9 cellular contexts compared by ENCODE assay signal in genomic region chr17:2138768-2139167, GRCh38.
DNase-seq lines count a peak whose midpoint lies in the region; ATAC-seq and TF ChIP-seq lines count a peak whose summit lies in the region.
"Had no signal": no experiment of that assay in that cellular context is flagged by ENCODE, and none has a peak within 500 bp of the region (broad histone marks: within the 10 kb centered on the region; RNA-seq: fewer than 3 reads in every experiment).

No MANE protein-coding gene starts in this region.

- H3K4me3 ChIP-seq in esophagus (ENCODE audit: low read depth in 1 of 2, low read length in 2 of 2), result no peak overlapping the region
- H3K4me3 ChIP-seq in stomach, result no peak overlapping the region

- TF ChIP-seq EP300 in stomach (IDR thresholded peaks at IDR 0.05), result no peak

- POLR2A ChIA-PET in activated CD4-positive, alpha-beta memory T cell treated with anti-CD3 and anti-CD28 coated beads, Interleukin-2, amount 10 ng/mL, durations not matched to agents 7 days and 5 days (lab: Charles Lee), result interaction anchor here (0.8 to 1.6 kb wide), 3 partner anchors 10 to 85 kb away, joined by 3 to 7 read pairs (median 3); no protein-coding TSS in a partner anchor
- POLR2A ChIA-PET in activated CD4-positive, alpha-beta memory T cell treated with anti-CD3 and anti-CD28 coated beads for 36 hours (lab: Charles Lee), result no interaction called here

- H3K4me1 ChIP-seq in esophagus (ENCODE audit: control insufficient read depth in 2 of 2, insufficient read depth in 2 of 2, low read length in 1 of 2) (peaks cover 0 to 6% of the 10 kb centered on the region in 2 donors), stomach (peaks cover 8 to 28% (median 16%) of the 10 kb centered on the region in 4 donors)

- H3K4me3 Mint-ChIP-seq in activated CD4-positive, alpha-beta memory T cell treated with anti-CD3 and anti-CD28 coated beads, Interleukin-2, amount 10 ng/mL, durations not matched to agents 7 days and 5 days, result no peak overlapping the region
- H3K4me3 Mint-ChIP-seq in activated CD4-positive, alpha-beta memory T cell treated with anti-CD3 and anti-CD28 coated beads for 36 hours, result no peak overlapping the region
- H3K4me3 Mint-ChIP-seq: T-helper 1 cell treated with Interleukin-12 subunit alpha and Interleukin-12 subunit beta and Interleukin-4 antibody, amounts not matched to agents 30 μg/mL and 1 μg/mL, for 36 hours had no signal

- H3K36me3 Mint-ChIP-seq in activated CD4-positive, alpha-beta memory T cell treated with anti-CD3 and anti-CD28 coated beads, Interleukin-2, amount 10 ng/mL, durations not matched to agents 7 days and 5 days (ENCODE audit: low read depth), result peaks cover 13% of the 10 kb centered on the region
- peaks cover 4% of the 10 kb centered on the region for H3K36me3 Mint-ChIP-seq in activated CD4-positive, alpha-beta memory T cell treated with anti-CD3 and anti-CD28 coated beads for 36 hours

- H3K27ac ChIP-seq in esophagus (ENCODE audit: low read depth in 2 of 2, low read length in 1 of 2) (peak overlapping the region; percentile 56 to 57), stomach (peak overlapping the region in 3 of 5 donors; percentile 30 to 65 (median 37))

- CTCF ChIA-PET in activated CD4-positive, alpha-beta memory T cell treated with anti-CD3 and anti-CD28 coated beads, Interleukin-2, amount 10 ng/mL, durations not matched to agents 7 days and 5 days (lab: Charles Lee), result interaction anchor here (1.2 to 3.2 kb wide), 3 partner anchors 18 to 106 kb away, joined by 3 to 9 read pairs (median 4); no protein-coding TSS in a partner anchor
- CTCF ChIA-PET in activated CD4-positive, alpha-beta memory T cell treated with anti-CD3 and anti-CD28 coated beads for 36 hours (lab: Charles Lee), result interaction anchor here (1.2 kb wide), 1 partner anchor 13 kb away, joined by 3 read pairs; no protein-coding TSS in a partner anchor

- no peak for TF ChIP-seq POLR2A in stomach (IDR thresholded peaks at IDR 0.05)

- peak overlapping the region; percentile 50 for H3K27ac Mint-ChIP-seq in activated CD4-positive, alpha-beta memory T cell treated with anti-CD3 and anti-CD28 coated beads, Interleukin-2, amount 10 ng/mL, durations not matched to agents 7 days and 5 days
- no peak overlapping the region for H3K27ac Mint-ChIP-seq in activated CD4-positive, alpha-beta memory T cell treated with anti-CD3 and anti-CD28 coated beads for 36 hours

- H3K9me3 Mint-ChIP-seq in activated CD4-positive, alpha-beta memory T cell treated with anti-CD3 and anti-CD28 coated beads, Interleukin-2, amount 10 ng/mL, durations not matched to agents 7 days and 5 days, result no peaks in the 10 kb centered on the region
- H3K9me3 Mint-ChIP-seq in activated CD4-positive, alpha-beta memory T cell treated with anti-CD3 and anti-CD28 coated beads for 36 hours, result no peaks in the 10 kb centered on the region
- H3K9me3 Mint-ChIP-seq: T-helper 1 cell treated with Interleukin-12 subunit alpha and Interleukin-12 subunit beta and Interleukin-4 antibody, amounts not matched to agents 30 μg/mL and 1 μg/mL, for 36 hours had no signal

- no peaks in the 10 kb centered on the region for H3K27me3 Mint-ChIP-seq in activated CD4-positive, alpha-beta memory T cell treated with anti-CD3 and anti-CD28 coated beads, Interleukin-2, amount 10 ng/mL, durations not matched to agents 7 days and 5 days
- H3K27me3 Mint-ChIP-seq in activated CD4-positive, alpha-beta memory T cell treated with anti-CD3 and anti-CD28 coated beads for 36 hours, result no peaks in the 10 kb centered on the region

- no peak for DNase-seq in activated CD4-positive, alpha-beta memory T cell treated with anti-CD3 and anti-CD28 coated beads, Interleukin-2, amount 10 ng/mL, durations not matched to agents 7 days and 5 days
- no peak for DNase-seq in activated CD4-positive, alpha-beta memory T cell treated with anti-CD3 and anti-CD28 coated beads for 36 hours
- DNase-seq in NCI-H146 treated with DMSO at 0.1 percent for 48 hours (lab: John Stamatoyannopoulos, UW; ENCODE audit: unreplicated experiment) (peak; percentile 47), stomach (no peak), epidermal melanocyte (ENCODE audit: insufficient read length, low spot score) (no peak)
- DNase-seq in activated CD8-positive, alpha-beta memory T cell treated with anti-CD3 and anti-CD28 coated beads, Interleukin-2, amount 50 U/mL, for 48 hours, result no peak

- H3K36me3 ChIP-seq in esophagus (ENCODE audit: control insufficient read depth in 2 of 2, insufficient read depth in 2 of 2, low read length in 1 of 2) (no peaks in the 10 kb centered on the region), stomach (no peaks in the 10 kb centered on the region)

- H3K9me3 ChIP-seq in esophagus (ENCODE audit: control insufficient read depth in 2 of 2, insufficient read depth in 1 of 2, low read depth in 1 of 2, low read length in 1 of 2), result no peaks in the 10 kb centered on the region
- H3K9me3 ChIP-seq in stomach, result no peaks in the 10 kb centered on the region

- no peak for ATAC-seq in HG03342 (IDR thresholded peaks at IDR 0.05; ENCODE audit: unreplicated experiment)

- H3K4me1 Mint-ChIP-seq in activated CD4-positive, alpha-beta memory T cell treated with anti-CD3 and anti-CD28 coated beads, Interleukin-2, amount 10 ng/mL, durations not matched to agents 7 days and 5 days, result peaks cover 27% of the 10 kb centered on the region
- peaks cover 26% of the 10 kb centered on the region for H3K4me1 Mint-ChIP-seq in activated CD4-positive, alpha-beta memory T cell treated with anti-CD3 and anti-CD28 coated beads for 36 hours (ENCODE audit: low read depth)

- intact Hi-C loops in activated CD4-positive, alpha-beta memory T cell treated with anti-CD3 and anti-CD28 coated beads for 36 hours (cut with micrococcal nuclease), result no loop called here
- intact Hi-C loops in stomach (cut with DNase I; ENCODE audit: low total_unique reads), result no loop called here

- no peaks in the 10 kb centered on the region for H3K27me3 ChIP-seq in esophagus (ENCODE audit: control insufficient read depth in 1 of 2, insufficient read depth in 2 of 2, low read length in 2 of 2)
- no peaks in the 10 kb centered on the region for H3K27me3 ChIP-seq in stomach

- WGBS in esophagus, 2 donors, result 32 to 42% methylated on average over 2 of the region's 2 CpGs
- 30 to 45% (median 40%) methylated on average over 2 of the region's 2 CpGs for WGBS in stomach, 5 donors

- no peak for TF ChIP-seq CTCF in stomach (IDR thresholded peaks at IDR 0.05)
